In genomic region chr4:76485450-76485849, GRCh38 we compare ENCODE assay signal across 13 cellular contexts. TPM values are rescaled to one million over a fixed set of nuclear protein-coding genes. Genes with fewer than 3 reads are reported as not detected.
DNase-seq lines count a peak whose midpoint lies in the region; ATAC-seq and TF ChIP-seq lines count a peak whose summit lies in the region.
"Had no signal": no experiment of that assay in that cellular context is flagged by ENCODE, and none has a peak within 500 bp of the region (broad histone marks: within the 10 kb centered on the region; RNA-seq: fewer than 3 reads in every experiment).

No MANE protein-coding gene starts in this region.

- POLR2A ChIA-PET in CD4-positive, alpha-beta memory T cell (lab: Charles Lee; ENCODE audit: partially characterized antibody) = no interaction called here

- no peak for TF ChIP-seq CTCF in epithelial cell of esophagus (IDR thresholded peaks at IDR 0.05; ENCODE audit: insufficient read depth, low read depth, low read length, missing control alignments)

- ATAC-seq in HG02571 (IDR thresholded peaks at IDR 0.05; ENCODE audit: unreplicated experiment) = no peak

- no peak overlapping the region for H3K27ac Mint-ChIP-seq in CD4-positive, alpha-beta memory T cell
- H3K27ac Mint-ChIP-seq: activated naive CD4-positive, alpha-beta T cell treated with anti-CD3 and anti-CD28 coated beads for 36 hours; immature natural killer cell had no signal

- peaks cover 10 to 18% of the 10 kb centered on the region in 2 donors for H3K27me3 Mint-ChIP-seq in CD4-positive, alpha-beta memory T cell

- no peaks in the 10 kb centered on the region for H3K36me3 ChIP-seq in H7 (replicated peaks; ENCODE audit: control insufficient read depth, insufficient read depth, low read length)
- H3K36me3 ChIP-seq in CD4-positive, alpha-beta memory T cell (ENCODE audit: insufficient read depth, low read length) = no peaks in the 10 kb centered on the region

- intact Hi-C loops in CD4-positive, alpha-beta memory T cell (cut with micrococcal nuclease) = no loop called here

- peak; percentile 25 for DNase-seq in H7
- peak; percentile 17 for DNase-seq in M059J (ENCODE audit: low read depth)
- peak; percentile 56 for DNase-seq in epithelial cell of esophagus (ENCODE audit: low read depth)
- peak; percentile 65 for DNase-seq in mucosa of gallbladder (ENCODE audit: low spot score)
- DNase-seq in GF-D8 (lab: John Stamatoyannopoulos, UW) = no peak
- no peak for DNase-seq in CD4-positive, alpha-beta memory T cell
- DNase-seq: activated naive CD4-positive, alpha-beta T cell treated with anti-CD3 and anti-CD28 coated beads for 36 hours; C1 segment of cervical spinal cord; immature natural killer cell; NCI-H524 treated with DMSO at 0.1 percent for 48 hours; SIG-M5 had no signal

- H3K4me3 ChIP-seq in H7 (ENCODE audit: insufficient read depth, low read depth, low read length) (no peak overlapping the region), epithelial cell of esophagus (ENCODE audit: low read length) (no peak overlapping the region)
- H3K4me3 ChIP-seq in CD4-positive, alpha-beta memory T cell (ENCODE audit: low read length in 2 of 2) = no peak overlapping the region

- H3K4me1 Mint-ChIP-seq in CD4-positive, alpha-beta memory T cell = no peaks in the 10 kb centered on the region
- H3K4me1 Mint-ChIP-seq: immature natural killer cell had no signal

- no peaks in the 10 kb centered on the region for H3K9me3 ChIP-seq in CD4-positive, alpha-beta memory T cell (ENCODE audit: control insufficient read depth in 1 of 2, low read length in 2 of 2)

- H3K27ac ChIP-seq in CD4-positive, alpha-beta memory T cell (ENCODE audit: low read depth, low read length) = no peak overlapping the region

- no peaks in the 10 kb centered on the region for H3K4me1 ChIP-seq in CD4-positive, alpha-beta memory T cell (ENCODE audit: insufficient read depth, low read length)

- CTCF ChIA-PET in CD4-positive, alpha-beta memory T cell (lab: Charles Lee; ENCODE audit: partially characterized antibody) = no interaction called here

- no peaks in the 10 kb centered on the region for H3K36me3 Mint-ChIP-seq in CD4-positive, alpha-beta memory T cell

- peaks cover 2 to 14% (median 8%) of the 10 kb centered on the region in 8 donors for H3K9me3 Mint-ChIP-seq in CD4-positive, alpha-beta memory T cell

- no peak overlapping the region for H3K4me3 Mint-ChIP-seq in CD4-positive, alpha-beta memory T cell
- H3K4me3 Mint-ChIP-seq: activated naive CD4-positive, alpha-beta T cell treated with anti-CD3 and anti-CD28 coated beads for 36 hours; immature natural killer cell had no signal

- H3K27me3 ChIP-seq in H7 (ENCODE audit: control insufficient read depth, insufficient read depth, low read length) = no peaks in the 10 kb centered on the region
- H3K27me3 ChIP-seq in CD4-positive, alpha-beta memory T cell (ENCODE audit: insufficient read depth, low read length) = no peaks in the 10 kb centered on the region

RNA-seq across cellular contexts. Expression of gene SHROOM3, which starts 50.4 kb away (rescaled TPM):
- total RNA-seq in H7 (2014; rRNA removed; shearing (Covaris generic)) = 52.8 and 55.8 TPM in 2 replicates
- total RNA-seq in M059J (2014; rRNA removed; shearing (Covaris generic)) = 12.9 and 15.7 TPM in 2 replicates
- 320 TPM for total RNA-seq in mucosa of gallbladder
- not detected for total RNA-seq in CD4-positive, alpha-beta memory T cell
- not detected for polyA plus RNA-seq in CD4-positive, alpha-beta memory T cell
- total RNA-seq: activated CD8-positive, alpha-beta memory T cell treated with anti-CD3 and anti-CD28 coated beads for 36 hours had no signal
- polyA plus RNA-seq: immature natural killer cell had no signal

Comparison
In these comparisons a context has a peak if more than half of its experiments do, and no peak if none do; other contexts are left out.
1. DNase-seq: peak in H7 (single experiment), M059J (single experiment), epithelial cell of esophagus (single experiment) and mucosa of gallbladder (single experiment); none in GF-D8 (single experiment) and CD4-positive, alpha-beta memory T cell (0 of 5).
2. RNA of gene SHROOM3, which starts 50.4 kb away (total RNA-seq): 320 TPM in mucosa of gallbladder (single experiment), 52.8 to 55.8 TPM in H7 and 12.9 to 15.7 TPM in M059J; not detected in CD4-positive, alpha-beta memory T cell; every median in the first group is over 10 times any median in the second.